Comparison of ENCODE assay signal across 8 cellular contexts in genomic region chr6:20211037-20211940, GRCh38. TPM values are rescaled to one million over a fixed set of nuclear protein-coding genes. Genes with fewer than 3 reads are reported as not detected.
DNase-seq lines count a peak whose midpoint lies in the region; ATAC-seq and TF ChIP-seq lines count a peak whose summit lies in the region.

No MANE protein-coding gene starts in this region.

- H3K9me2 ChIP-seq in PC-9 (ENCODE audit: insufficient read depth) = no peaks in the 10 kb centered on the region

- no peaks in the 10 kb centered on the region for H3K79me2 ChIP-seq in PC-9 (ENCODE audit: low read depth)

- peak; percentile 56 for DNase-seq in Daoy (ENCODE audit: low read depth)
- DNase-seq in PC-9 = peak; percentile 60 to 72
- DNase-seq in endothelial cell (ENCODE audit: low spot score) = no peak
- no peak for DNase-seq in nephron progenitor cell
- no peak for DNase-seq in NCI-H226
- DNase-seq in D341Med (ENCODE audit: low spot score) = no peak

- H3K27ac ChIP-seq in PC-9 = peak overlapping the region; percentile 23

- peak overlapping the region; percentile 95 for H2AFZ ChIP-seq in PC-9

- H3K27me3 ChIP-seq in PC-9 (ENCODE audit: insufficient read depth, low read depth) = no peaks in the 10 kb centered on the region

- H3K27ac Mint-ChIP-seq in endothelial cell (ENCODE audit: unreplicated experiment) = peak overlapping the region; percentile 27
- peak overlapping the region; percentile 51 for H3K27ac Mint-ChIP-seq in nephron progenitor cell

- H3K4me1 Mint-ChIP-seq in endothelial cell (ENCODE audit: unreplicated experiment) = peaks cover 26% of the 10 kb centered on the region
- peaks cover 40% of the 10 kb centered on the region for H3K4me1 Mint-ChIP-seq in nephron progenitor cell

- intact Hi-C loops in PC-9 (cut with micrococcal nuclease; ENCODE audit: unreplicated experiment) = loop anchor here (1.0 to 5.0 kb wide), 4 partner anchors 28 to 316 kb away; partner anchors contain the start of gene E2F3

- TSS peak; percentile 56 for BruUV-seq in PC-9 (replicated peaks; lab: Mats Ljungman, UMichigan)

- CTCF ChIA-PET in PC-9 (lab: Charles Lee) = interaction anchor here (0.6 to 0.7 kb wide), 2 partner anchors 155 to 1617 kb away, joined by 3 to 4 read pairs; no protein-coding TSS in a partner anchor

- no peaks in the 10 kb centered on the region for H4K20me1 ChIP-seq in PC-9 (ENCODE audit: insufficient read depth)

- peaks cover 11% of the 10 kb centered on the region for H3K27me3 Mint-ChIP-seq in endothelial cell (ENCODE audit: unreplicated experiment)
- peaks cover 35% of the 10 kb centered on the region for H3K27me3 Mint-ChIP-seq in nephron progenitor cell (ENCODE audit: low read depth, poor library complexity)

- H3K4me3 Mint-ChIP-seq in endothelial cell (ENCODE audit: unreplicated experiment) (peak overlapping the region; percentile 96), nephron progenitor cell (peak overlapping the region; percentile 93)

- no peaks in the 10 kb centered on the region for H3K9me3 ChIP-seq in PC-9 (ENCODE audit: insufficient read depth, low read depth)

- H3K4me1 ChIP-seq in PC-9 (replicated peaks; ENCODE audit: insufficient read depth) = peaks cover 9% of the 10 kb centered on the region

- H3K4me3 ChIP-seq in PC-9 = peak overlapping the region; percentile 83

- H3K36me3 Mint-ChIP-seq in endothelial cell (ENCODE audit: low read depth, unreplicated experiment) = peaks cover 6% of the 10 kb centered on the region
- no peaks in the 10 kb centered on the region for H3K36me3 Mint-ChIP-seq in nephron progenitor cell (ENCODE audit: low read depth)

- POLR2A ChIA-PET in PC-9 (lab: Charles Lee; ENCODE audit: unreplicated experiment) = interaction anchor here (0.6 kb wide), 1 partner anchor 26 kb away, joined by 5 read pairs; no protein-coding TSS in a partner anchor

- H3K36me3 ChIP-seq in PC-9 (ENCODE audit: low read depth) = no peaks in the 10 kb centered on the region

- TF ChIP-seq CTCF in PC-9 (conservative IDR thresholded peaks at IDR 0.05) (no peak), endothelial cell (IDR thresholded peaks at IDR 0.05; ENCODE audit: unreplicated experiment) (no peak), nephron progenitor cell (IDR thresholded peaks at IDR 0.05) (no peak)

- H3K4me2 ChIP-seq in PC-9 = peak overlapping the region; percentile 85

- no peaks in the 10 kb centered on the region for H3K9me3 Mint-ChIP-seq in endothelial cell (ENCODE audit: unreplicated experiment)
- no peaks in the 10 kb centered on the region for H3K9me3 Mint-ChIP-seq in nephron progenitor cell

- ATAC-seq in GM21723 (IDR thresholded peaks at IDR 0.05; ENCODE audit: unreplicated experiment) = peak; percentile 28
- ATAC-seq in HG02571 (IDR thresholded peaks at IDR 0.05; ENCODE audit: unreplicated experiment) = no peak

- peaks cover 14% of the 10 kb centered on the region; the same call in 1 of the 2 replicates for H3F3A ChIP-seq in PC-9 (ENCODE audit: insufficient read depth, low read depth)

RNA-seq across cellular contexts. Expression of gene MBOAT1, which starts 1.0 kb away (rescaled TPM):
- 10.5 and 11.9 TPM in 2 replicates for total RNA-seq in Daoy (2014; rRNA removed; shearing (Covaris generic))
- 19.7 and 22.0 TPM in 2 replicates for total RNA-seq in PC-9 (2021)
- 10.7 TPM for total RNA-seq in endothelial cell (ENCODE audit: unreplicated experiment)

Comparison
In these comparisons a context has a peak if more than half of its experiments do, and no peak if none do; other contexts are left out.
1. DNase-seq: peak in Daoy (single experiment) and PC-9 (2 of 2); none in endothelial cell (single experiment), nephron progenitor cell (single experiment), NCI-H226 (single experiment) and D341Med (single experiment).